1 cellular context compared by ENCODE assay signal in genomic region chr2:219684721-219685689, GRCh38.
TF ChIP-seq lines count a peak whose summit lies in the region.

No MANE protein-coding gene starts in this region.

TF ChIP-seq in K562, 482 proteins besides CTCF, POLR2A, EP300 and RAD21 (continued from another document):
- no peak for TF ChIP-seq USF2 (CRISPR knock-in tag; IDR thresholded peaks at IDR 0.05)
